ENCODE assay signal across 21 cellular contexts in genomic region chr20:14555676-14556075, GRCh38.
A peak's percentile ranks its signal among the peaks of the same experiment; 100 is the strongest.
DNase-seq lines count a peak whose midpoint lies in the region; ATAC-seq, FAIRE-seq and TF ChIP-seq lines count a peak whose summit lies in the region.
"Had no signal": no experiment of that assay in that cellular context is flagged by ENCODE, and none has a peak within 500 bp of the region (broad histone marks: within the 10 kb centered on the region; RNA-seq: fewer than 3 reads in every experiment).

No MANE protein-coding gene starts in this region.

- H3K27me3 ChIP-seq in Caco-2 (replicated peaks; ENCODE audit: control insufficient read depth, insufficient read depth, low read length) (no peaks in the 10 kb centered on the region), astrocyte (ENCODE audit: insufficient read depth, low read length) (no peaks in the 10 kb centered on the region), keratinocyte (ENCODE audit: control insufficient read depth, extremely low read depth, insufficient read depth, low read length) (no peaks in the 10 kb centered on the region), smooth muscle cell (ENCODE audit: low read depth) (no peaks in the 10 kb centered on the region)
- H3K27me3 ChIP-seq: BE2C had no signal

- 83% methylated on average over 3 of the region's 3 CpGs for WGBS in smooth muscle cell (ENCODE audit: low lambda C conversion rate)

- H3K36me3 Mint-ChIP-seq in Caco-2 (ENCODE audit: insufficient read depth, unreplicated experiment) (peaks cover 4% of the 10 kb centered on the region), astrocyte (ENCODE audit: low read depth, unreplicated experiment) (no peaks in the 10 kb centered on the region)
- H3K36me3 Mint-ChIP-seq: CD4-positive, alpha-beta memory T cell had no signal

- H3K9me3 Mint-ChIP-seq in Caco-2 (ENCODE audit: unreplicated experiment) (peaks cover 32% of the 10 kb centered on the region), astrocyte (ENCODE audit: unreplicated experiment) (no peaks in the 10 kb centered on the region)

- H3K4me1 Mint-ChIP-seq in Caco-2 (ENCODE audit: low read depth, unreplicated experiment) (peaks cover 19% of the 10 kb centered on the region), astrocyte (ENCODE audit: low read depth, unreplicated experiment) (peaks cover 25% of the 10 kb centered on the region)
- H3K4me1 Mint-ChIP-seq: CD4-positive, alpha-beta memory T cell had no signal

- ATAC-seq in HG03378 (IDR thresholded peaks at IDR 0.05; ENCODE audit: unreplicated experiment), result no peak
- ATAC-seq: K562 had no signal

- no peak overlapping the region for H3K4me3 ChIP-seq in Caco-2 (ENCODE audit: low read depth, low read length)
- H3K4me3 ChIP-seq in astrocyte (ENCODE audit: insufficient read depth, low read depth, low read length), result no peak overlapping the region
- H3K4me3 ChIP-seq in keratinocyte (ENCODE audit: control insufficient read depth in 2 of 3, extremely low read depth in 1 of 3, insufficient read depth in 2 of 3, low read depth in 1 of 3, low read length in 3 of 3), result peak overlapping the region in 1 of 3 experiments; percentile 10
- H3K4me3 ChIP-seq in smooth muscle cell, result no peak overlapping the region
- H3K4me3 ChIP-seq: K562 had no signal

- no peak for TF ChIP-seq CTCF in Caco-2 (IDR thresholded peaks at IDR 0.05; ENCODE audit: insufficient read depth in 1 of 2, low read depth in 1 of 2, low read length in 1 of 2, severe bottlenecking in 1 of 2, unreplicated experiment in 1 of 2)
- TF ChIP-seq CTCF in astrocyte (IDR thresholded peaks at IDR 0.05; ENCODE audit: insufficient read depth, low read depth, low read length), result no peak
- no peak for TF ChIP-seq CTCF in keratinocyte (optimal IDR thresholded peaks at IDR 0.05 in 1 of 3, IDR thresholded peaks at IDR 0.05 in 1 of 3, conservative IDR thresholded peaks at IDR 0.05 in 1 of 3; ENCODE audit: extremely low read depth in 1 of 3, insufficient read depth in 2 of 3, low read length in 3 of 3)
- no peak for TF ChIP-seq CTCF in smooth muscle cell (IDR thresholded peaks at IDR 0.05; ENCODE audit: borderline replicate concordance, insufficient read depth, poor library complexity, severe bottlenecking)

- H3K27ac Mint-ChIP-seq in Caco-2 (ENCODE audit: unreplicated experiment) (peak overlapping the region; percentile 30), astrocyte (ENCODE audit: unreplicated experiment) (peak overlapping the region; percentile 72)
- H3K27ac Mint-ChIP-seq: CD4-positive, alpha-beta memory T cell; HFFc6 had no signal

- H3K4me1 ChIP-seq in Caco-2, result peaks cover 39% of the 10 kb centered on the region
- no peaks in the 10 kb centered on the region for H3K4me1 ChIP-seq in astrocyte (ENCODE audit: insufficient read depth, low read length)
- peaks cover 30% of the 10 kb centered on the region for H3K4me1 ChIP-seq in keratinocyte (ENCODE audit: control insufficient read depth, extremely low read depth, insufficient read depth, low read length)
- peaks cover 8% of the 10 kb centered on the region for H3K4me1 ChIP-seq in smooth muscle cell (ENCODE audit: low read depth)
- H3K4me1 ChIP-seq: BE2C had no signal

- H3K9me3 ChIP-seq in Caco-2, result peaks cover 12% of the 10 kb centered on the region; the same call in 1 of the 2 replicates
- no peaks in the 10 kb centered on the region for H3K9me3 ChIP-seq in astrocyte (ENCODE audit: insufficient read depth, low read depth, low read length)
- no peaks in the 10 kb centered on the region for H3K9me3 ChIP-seq in keratinocyte (ENCODE audit: control insufficient read depth, low read depth, low read length)
- H3K9me3 ChIP-seq in smooth muscle cell (replicated peaks; ENCODE audit: low read depth), result no peaks in the 10 kb centered on the region
- H3K9me3 ChIP-seq: BE2C had no signal

- H3K27ac ChIP-seq in astrocyte (ENCODE audit: low read depth, low read length), result no peak overlapping the region
- H3K27ac ChIP-seq in keratinocyte (ENCODE audit: control insufficient read depth, insufficient read depth, low read length), result peak overlapping the region; percentile 40
- peak overlapping the region; percentile 74 for H3K27ac ChIP-seq in smooth muscle cell (ENCODE audit: low read depth)
- H3K27ac ChIP-seq: C4-2B had no signal

- intact Hi-C loops in Caco-2 (cut with micrococcal nuclease; ENCODE audit: unreplicated experiment), result loop anchor here (1.0 to 2.0 kb wide), 2 partner anchors 149 to 218 kb away; partner anchors contain the start of gene FLRT3

- BruUV-seq in Caco-2 (replicated peaks; lab: Mats Ljungman, UMichigan), result no TSS peak

- CTCF ChIA-PET in Caco-2 (lab: Charles Lee), result interaction anchor here (0.9 kb wide), 1 partner anchor 218 kb away, joined by 5 read pairs; the partner anchor contains the start of gene FLRT3

- H3K9ac ChIP-seq in astrocyte (ENCODE audit: low read length), result no peak overlapping the region
- H3K9ac ChIP-seq in keratinocyte (ENCODE audit: control insufficient read depth, extremely low read depth, insufficient read depth, low read length), result no peak overlapping the region
- H3K9ac ChIP-seq in smooth muscle cell (ENCODE audit: low read depth), result no peak overlapping the region

- H3K36me3 ChIP-seq in Caco-2 (ENCODE audit: control insufficient read depth, insufficient read depth, low read length) (no peaks in the 10 kb centered on the region), astrocyte (ENCODE audit: insufficient read depth, low read length) (no peaks in the 10 kb centered on the region), keratinocyte (ENCODE audit: control insufficient read depth in 2 of 2, extremely low read depth in 1 of 2, insufficient read depth in 2 of 2, low read length in 2 of 2) (no peaks in the 10 kb centered on the region), smooth muscle cell (ENCODE audit: low read depth) (no peaks in the 10 kb centered on the region)
- H3K36me3 ChIP-seq: BE2C had no signal

- no peaks in the 10 kb centered on the region for H3K79me2 ChIP-seq in astrocyte (ENCODE audit: insufficient read depth, low read length)
- no peaks in the 10 kb centered on the region for H3K79me2 ChIP-seq in keratinocyte (ENCODE audit: control insufficient read depth, insufficient read depth, low read length)
- H3K79me2 ChIP-seq in smooth muscle cell (ENCODE audit: low read depth), result no peaks in the 10 kb centered on the region

- H3K27me3 Mint-ChIP-seq in Caco-2 (ENCODE audit: insufficient read depth, unreplicated experiment) (no peaks in the 10 kb centered on the region), astrocyte (ENCODE audit: low read depth, unreplicated experiment) (no peaks in the 10 kb centered on the region)
- H3K27me3 Mint-ChIP-seq: CD4-positive, alpha-beta memory T cell had no signal

- H3K4me3 Mint-ChIP-seq in Caco-2 (ENCODE audit: unreplicated experiment) (no peak overlapping the region), astrocyte (ENCODE audit: unreplicated experiment) (no peak overlapping the region)
- H3K4me3 Mint-ChIP-seq: CD4-positive, alpha-beta memory T cell; HFFc6 had no signal

- POLR2A ChIA-PET in Caco-2 (lab: Charles Lee), result interaction anchor here (0.7 to 1.5 kb wide), 2 partner anchors 10 to 218 kb away, joined by 3 to 11 read pairs; partner anchors contain the start of gene FLRT3

- no peaks in the 10 kb centered on the region for H3K9me1 ChIP-seq in keratinocyte (ENCODE audit: control insufficient read depth, extremely low read depth, insufficient read depth, low read length)

- dilution Hi-C loops in keratinocyte (cut with MboI; ENCODE audit: extremely low pct_ligation_motif_present, low sequenced_read_pairs), result no loop called here

- H3K4me2 ChIP-seq in astrocyte (ENCODE audit: low read length) (no peak overlapping the region), keratinocyte (ENCODE audit: control insufficient read depth, extremely low read depth, insufficient read depth, low read depth, low read length) (peak overlapping the region; percentile 73), smooth muscle cell (no peak overlapping the region)

- DNase-seq in Caco-2 (no peak), astrocyte (ENCODE audit: low read depth) (no peak), keratinocyte (ENCODE audit: low read depth, low spot score) (no peak), smooth muscle cell (lab: John Stamatoyannopoulos, UW; ENCODE audit: unreplicated experiment) (no peak), NCI-H2196 (lab: John Stamatoyannopoulos, UW; ENCODE audit: unreplicated experiment) (no peak), NCI-H748 (lab: John Stamatoyannopoulos, UW; ENCODE audit: unreplicated experiment) (no peak)
- DNase-seq: BE2C; CD4-positive, alpha-beta memory T cell; DMS153; DMS79 treated with DMSO at 0.1 percent for 48 hours; EL; HCEC 1CT; HFFc6 had no signal

- H2AFZ ChIP-seq in astrocyte (ENCODE audit: low read depth, low read length), result no peak overlapping the region
- H2AFZ ChIP-seq in keratinocyte (ENCODE audit: control insufficient read depth, low read length), result peak overlapping the region; percentile 87
- H2AFZ ChIP-seq in smooth muscle cell (ENCODE audit: low read depth), result no peak overlapping the region

- H4K20me1 ChIP-seq in astrocyte (ENCODE audit: insufficient read depth, low read length), result no peaks in the 10 kb centered on the region
- no peaks in the 10 kb centered on the region for H4K20me1 ChIP-seq in keratinocyte (ENCODE audit: control insufficient read depth, extremely low read depth, insufficient read depth, low read length)
- no peaks in the 10 kb centered on the region for H4K20me1 ChIP-seq in smooth muscle cell (ENCODE audit: low read depth)

- H3F3A ChIP-seq in smooth muscle cell (ENCODE audit: low read depth), result no peaks in the 10 kb centered on the region

- no peak for FAIRE-seq in astrocyte (lab: Jason Lieb, UNC)
- FAIRE-seq in keratinocyte (lab: Jason Lieb, UNC), result peak; percentile 82
- FAIRE-seq: D721Med, G401.6, GM12891, GM19239, HTR-8/SVneo, K562 had no signal
